Comparison of ENCODE assay signal across 1 cellular context in the genomic region with DNA sequence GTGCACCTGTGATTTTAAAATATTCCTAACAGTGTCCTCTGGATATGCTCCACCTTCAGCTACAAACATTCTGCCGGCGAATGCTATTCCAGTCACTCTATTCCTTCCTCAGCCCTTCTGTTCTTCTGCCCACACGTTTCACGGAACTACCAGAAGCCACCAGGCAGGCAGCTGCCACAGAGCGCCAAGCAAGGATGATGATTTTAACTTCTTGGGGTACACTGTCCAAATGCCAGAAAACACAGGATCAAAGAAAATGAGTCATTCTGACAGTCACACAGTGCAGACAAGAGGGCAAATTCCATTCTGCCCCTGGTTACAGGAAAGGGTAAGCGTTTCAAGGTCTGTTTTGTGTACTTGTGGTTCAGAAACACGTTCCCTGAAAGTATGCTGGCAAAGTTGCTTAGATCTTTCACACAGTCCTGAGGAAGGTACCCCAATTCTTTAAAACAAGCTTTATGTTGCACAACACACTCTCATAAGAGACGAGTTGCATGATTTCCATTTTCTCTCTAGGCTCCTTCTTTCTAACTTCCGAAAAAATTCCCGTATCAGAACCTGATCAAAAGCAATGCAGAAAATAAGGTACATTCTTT.
A peak's percentile ranks its signal among the peaks of the same experiment; 100 is the strongest.
TF ChIP-seq lines count a peak whose summit lies in the region.

No MANE protein-coding gene starts in this region.

TF ChIP-seq in HepG2, 621 proteins besides CTCF, POLR2A, EP300 and RAD21 (continued from another document):
- peak; percentile 97 for TF ChIP-seq GATA4 (IDR thresholded peaks at IDR 0.05; ENCODE audit: borderline replicate concordance, low read depth)
- TF ChIP-seq YEATS4 (CRISPR knock-in tag; IDR thresholded peaks at IDR 0.05; ENCODE audit: borderline replicate concordance): peak; percentile 49; the same call in 1 of the 2 replicates
- no peak for TF ChIP-seq FOXA1 (IDR thresholded peaks at IDR 0.05)
- peak; percentile 87 for TF ChIP-seq FOXA1 (CRISPR knock-in tag; IDR thresholded peaks at IDR 0.05)
- TF ChIP-seq, protein P1, sequence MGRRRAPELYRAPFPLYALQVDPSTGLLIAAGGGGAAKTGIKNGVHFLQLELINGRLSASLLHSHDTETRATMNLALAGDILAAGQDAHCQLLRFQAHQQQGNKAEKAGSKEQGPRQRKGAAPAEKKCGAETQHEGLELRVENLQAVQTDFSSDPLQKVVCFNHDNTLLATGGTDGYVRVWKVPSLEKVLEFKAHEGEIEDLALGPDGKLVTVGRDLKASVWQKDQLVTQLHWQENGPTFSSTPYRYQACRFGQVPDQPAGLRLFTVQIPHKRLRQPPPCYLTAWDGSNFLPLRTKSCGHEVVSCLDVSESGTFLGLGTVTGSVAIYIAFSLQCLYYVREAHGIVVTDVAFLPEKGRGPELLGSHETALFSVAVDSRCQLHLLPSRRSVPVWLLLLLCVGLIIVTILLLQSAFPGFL (CRISPR knock-in tag; IDR thresholded peaks at IDR 0.05): no peak
- TF ChIP-seq KLF6 (CRISPR knock-in tag; IDR thresholded peaks at IDR 0.05): no peak
- peak; percentile 97 for TF ChIP-seq FOXA3 (CRISPR knock-in tag; IDR thresholded peaks at IDR 0.05)
- TF ChIP-seq, protein P2, sequence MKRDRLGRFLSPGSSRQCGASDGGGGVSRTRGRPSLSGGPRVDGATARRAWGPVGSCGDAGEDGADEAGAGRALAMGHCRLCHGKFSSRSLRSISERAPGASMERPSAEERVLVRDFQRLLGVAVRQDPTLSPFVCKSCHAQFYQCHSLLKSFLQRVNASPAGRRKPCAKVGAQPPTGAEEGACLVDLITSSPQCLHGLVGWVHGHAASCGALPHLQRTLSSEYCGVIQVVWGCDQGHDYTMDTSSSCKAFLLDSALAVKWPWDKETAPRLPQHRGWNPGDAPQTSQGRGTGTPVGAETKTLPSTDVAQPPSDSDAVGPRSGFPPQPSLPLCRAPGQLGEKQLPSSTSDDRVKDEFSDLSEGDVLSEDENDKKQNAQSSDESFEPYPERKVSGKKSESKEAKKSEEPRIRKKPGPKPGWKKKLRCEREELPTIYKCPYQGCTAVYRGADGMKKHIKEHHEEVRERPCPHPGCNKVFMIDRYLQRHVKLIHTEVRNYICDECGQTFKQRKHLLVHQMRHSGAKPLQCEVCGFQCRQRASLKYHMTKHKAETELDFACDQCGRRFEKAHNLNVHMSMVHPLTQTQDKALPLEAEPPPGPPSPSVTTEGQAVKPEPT (CRISPR knock-in tag; IDR thresholded peaks at IDR 0.05; ENCODE audit: low read depth): no peak
- TF ChIP-seq, protein P3, sequence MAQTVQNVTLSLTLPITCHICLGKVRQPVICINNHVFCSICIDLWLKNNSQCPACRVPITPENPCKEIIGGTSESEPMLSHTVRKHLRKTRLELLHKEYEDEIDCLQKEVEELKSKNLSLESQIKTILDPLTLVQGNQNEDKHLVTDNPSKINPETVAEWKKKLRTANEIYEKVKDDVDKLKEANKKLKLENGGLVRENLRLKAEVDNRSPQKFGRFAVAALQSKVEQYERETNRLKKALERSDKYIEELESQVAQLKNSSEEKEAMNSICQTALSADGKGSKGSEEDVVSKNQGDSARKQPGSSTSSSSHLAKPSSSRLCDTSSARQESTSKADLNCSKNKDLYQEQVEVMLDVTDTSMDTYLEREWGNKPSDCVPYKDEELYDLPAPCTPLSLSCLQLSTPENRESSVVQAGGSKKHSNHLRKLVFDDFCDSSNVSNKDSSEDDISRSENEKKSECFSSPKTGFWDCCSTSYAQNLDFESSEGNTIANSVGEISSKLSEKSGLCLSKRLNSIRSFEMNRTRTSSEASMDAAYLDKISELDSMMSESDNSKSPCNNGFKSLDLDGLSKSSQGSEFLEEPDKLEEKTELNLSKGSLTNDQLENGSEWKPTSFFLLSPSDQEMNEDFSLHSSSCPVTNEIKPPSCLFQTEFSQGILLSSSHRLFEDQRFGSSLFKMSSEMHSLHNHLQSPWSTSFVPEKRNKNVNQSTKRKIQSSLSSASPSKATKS (CRISPR knock-in tag; IDR thresholded peaks at IDR 0.05): no peak
